ENCODE assay signal across 8 cellular contexts in genomic region chr19:11964496-11964857, GRCh38. TPM values are rescaled to one million over a fixed set of nuclear protein-coding genes. Genes with fewer than 3 reads are reported as not detected.
A peak's percentile ranks its signal among the peaks of the same experiment; 100 is the strongest.
DNase-seq lines count a peak whose midpoint lies in the region; ATAC-seq lines count a peak whose summit lies in the region.

No MANE protein-coding gene starts in this region.

- H2BK120ac ChIP-seq in mesenchymal stem cell (ENCODE audit: low read depth, low read length), result no peak overlapping the region

- peak overlapping the region; percentile 91 for H3K27ac ChIP-seq in CD4-positive, alpha-beta memory T cell (ENCODE audit: low read depth, low read length)
- H3K27ac ChIP-seq in caudate nucleus (ENCODE audit: low read depth, low read length) (peak overlapping the region; percentile 98), mesenchymal stem cell (ENCODE audit: low read length, poor library complexity, severe bottlenecking) (peak overlapping the region; percentile 49)

- peaks cover 0 to 2% (median 0%) of the 10 kb centered on the region in 8 donors for H3K9me3 Mint-ChIP-seq in CD4-positive, alpha-beta memory T cell

- POLR2A ChIA-PET in CD4-positive, alpha-beta memory T cell (lab: Charles Lee; ENCODE audit: partially characterized antibody), result interaction anchor here (0.9 to 4.1 kb wide), 12 partner anchors 10 to 369 kb away, joined by 3 to 84 read pairs (median 4); partner anchors contain the start of genes ZNF20, ZNF433, ZNF440 and ZNF491

- no peak overlapping the region for H3K14ac ChIP-seq in mesenchymal stem cell (ENCODE audit: low read length in 2 of 2)

- H3K36me3 Mint-ChIP-seq in CD4-positive, alpha-beta memory T cell, result peaks cover 0 to 12% of the 10 kb centered on the region in 2 donors

- peak overlapping the region; percentile 95 for H3K9ac ChIP-seq in mesenchymal stem cell (ENCODE audit: low read length)

- H3K79me1 ChIP-seq in mesenchymal stem cell (replicated peaks; ENCODE audit: low read length, poor library complexity, severe bottlenecking), result no peaks in the 10 kb centered on the region

- H3K4me2 ChIP-seq in mesenchymal stem cell (ENCODE audit: low read length, poor library complexity, severe bottlenecking), result peak overlapping the region; percentile 78

- no peaks in the 10 kb centered on the region for H3K9me3 ChIP-seq in CD4-positive, alpha-beta memory T cell (ENCODE audit: control insufficient read depth in 1 of 2, low read length in 2 of 2)
- H3K9me3 ChIP-seq in mesenchymal stem cell (ENCODE audit: control insufficient read depth, low read length), result no peaks in the 10 kb centered on the region

- WGBS in mesenchymal stem cell, result 3% methylated on average over 8 of the region's 8 CpGs

- H3K4me1 Mint-ChIP-seq in CD4-positive, alpha-beta memory T cell, result peaks cover 16 to 32% (median 26%) of the 10 kb centered on the region in 4 donors

- CTCF ChIA-PET in CD4-positive, alpha-beta memory T cell (lab: Charles Lee; ENCODE audit: partially characterized antibody), result interaction anchor here (0.7 to 5.5 kb wide), 21 partner anchors 10 to 198 kb away, joined by 3 to 104 read pairs (median 6); partner anchors contain the start of genes ZNF136, ZNF20, ZNF439 and ZNF491

- peak; percentile 26 for ATAC-seq in HG03575 (IDR thresholded peaks at IDR 0.05; ENCODE audit: extremely low read depth, insufficient number of reproducible peaks, low FRiP score, unreplicated experiment)
- ATAC-seq in HG02970 (IDR thresholded peaks at IDR 0.05; ENCODE audit: low FRiP score, unreplicated experiment), result no peak

- no peak overlapping the region for H2BK12ac ChIP-seq in mesenchymal stem cell (ENCODE audit: low read length in 2 of 2)

- no peaks in the 10 kb centered on the region for H3K27me3 ChIP-seq in CD4-positive, alpha-beta memory T cell (ENCODE audit: insufficient read depth, low read length)
- H3K27me3 ChIP-seq in mesenchymal stem cell (ENCODE audit: control insufficient read depth in 1 of 2, insufficient read depth in 1 of 2, low read length in 2 of 2), result no peaks in the 10 kb centered on the region

- intact Hi-C loops in CD4-positive, alpha-beta memory T cell (cut with micrococcal nuclease), result loop anchor here (1.0 kb wide), 5 partner anchors 24 to 177 kb away; no protein-coding TSS in a partner anchor

- H3K4ac ChIP-seq in mesenchymal stem cell (ENCODE audit: low read depth in 1 of 2, low read length in 2 of 2), result no peak overlapping the region

- H3K36me3 ChIP-seq in CD4-positive, alpha-beta memory T cell (ENCODE audit: insufficient read depth, low read length), result no peaks in the 10 kb centered on the region
- peaks cover 0 to 11% of the 10 kb centered on the region in 2 experiments for H3K36me3 ChIP-seq in mesenchymal stem cell (ENCODE audit: control insufficient read depth in 1 of 2, insufficient read depth in 2 of 2, low read depth in 1 of 2, low read length in 2 of 2)

- H3K18ac ChIP-seq in mesenchymal stem cell (ENCODE audit: low read depth in 1 of 2, low read length in 2 of 2), result peak overlapping the region in 1 of 2 experiments; percentile 77

- no peak overlapping the region for H3K23ac ChIP-seq in mesenchymal stem cell (ENCODE audit: low read length in 2 of 2)

- DNase-seq in CD4-positive, alpha-beta memory T cell, result no peak
- DNase-seq in caudate nucleus (lab: John Stamatoyannopoulos, UW) (peak in 17 of 61 donors; percentile 30 to 71 (median 50)), mesenchymal stem cell (no peak), NCI-H82 treated with DMSO at 0.1 percent for 48 hours (lab: John Stamatoyannopoulos, UW; ENCODE audit: unreplicated experiment) (no peak), NCI-H2081 treated with DMSO at 0.1 percent for 48 hours (lab: John Stamatoyannopoulos, UW) (no peak), NCI-H510A (lab: John Stamatoyannopoulos, UW) (no peak)

- no peak overlapping the region for H2AK5ac ChIP-seq in mesenchymal stem cell (ENCODE audit: low read length, severe bottlenecking)

- H3K27ac Mint-ChIP-seq in CD4-positive, alpha-beta memory T cell, result peak overlapping the region; percentile 92 to 97 (median 96)

- peak overlapping the region; percentile 79 to 86 for H3K4me3 ChIP-seq in CD4-positive, alpha-beta memory T cell (ENCODE audit: low read length in 2 of 2)
- H3K4me3 ChIP-seq in mesenchymal stem cell (ENCODE audit: insufficient read depth in 1 of 2, low read depth in 1 of 2, low read length in 2 of 2), result peak overlapping the region in 1 of 2 experiments; percentile 89

- H4K8ac ChIP-seq in mesenchymal stem cell (ENCODE audit: low read length), result peak overlapping the region; percentile 87

- H2AFZ ChIP-seq in mesenchymal stem cell (ENCODE audit: low read depth, low read length), result no peak overlapping the region

- no peak overlapping the region for H2BK15ac ChIP-seq in mesenchymal stem cell (ENCODE audit: low read depth, poor library complexity, severe bottlenecking)

- H3K27me3 Mint-ChIP-seq in CD4-positive, alpha-beta memory T cell, result no peaks in the 10 kb centered on the region

- peaks cover 21% of the 10 kb centered on the region for H3K4me1 ChIP-seq in CD4-positive, alpha-beta memory T cell (ENCODE audit: insufficient read depth, low read length)
- H3K4me1 ChIP-seq in mesenchymal stem cell (ENCODE audit: control insufficient read depth, insufficient read depth, low read depth, low read length), result peaks cover 3% of the 10 kb centered on the region

- H4K91ac ChIP-seq in mesenchymal stem cell (ENCODE audit: low read length), result peak overlapping the region; percentile 56

- no peak overlapping the region for H2BK5ac ChIP-seq in mesenchymal stem cell (ENCODE audit: low read depth, low read length, poor library complexity, severe bottlenecking)

- H3K4me3 Mint-ChIP-seq in CD4-positive, alpha-beta memory T cell, result peak overlapping the region; percentile 93 to 98 (median 96)

RNA-seq across cellular contexts. Expression of gene ZNF763, which starts 0.4 kb away (rescaled TPM):
- total RNA-seq in CD4-positive, alpha-beta memory T cell, result 10 to 100 TPM; 14.3 to 16.4 TPM
- 1 to 10 TPM; 2.6 to 3.7 TPM for polyA plus RNA-seq in CD4-positive, alpha-beta memory T cell
- polyA plus RNA-seq in mesenchymal stem cell (2013, experiment 1 of 2), result 0.91 TPM
- polyA plus RNA-seq in mesenchymal stem cell (2013, experiment 2 of 2), result 1.0 TPM

RNA-seq across cellular contexts. Expression of gene ZNF700, which starts 39.6 kb away (rescaled TPM):
- 10 to 100 TPM; 24.9 to 25.6 TPM for total RNA-seq in CD4-positive, alpha-beta memory T cell
- 1 to 10 TPM; 3.2 to 5.6 TPM for polyA plus RNA-seq in CD4-positive, alpha-beta memory T cell
- polyA plus RNA-seq in mesenchymal stem cell (2013, experiment 1 of 2), result 2.6 TPM
- 2.5 TPM for polyA plus RNA-seq in mesenchymal stem cell (2013, experiment 2 of 2)
